Comparison of ENCODE assay signal across 3 cellular contexts in genomic region chr18:32734442-32734841, GRCh38.
TF ChIP-seq lines count a peak whose summit lies in the region.

No MANE protein-coding gene starts in this region.

TF ChIP-seq in A549, 52 proteins besides CTCF, POLR2A, EP300 and RAD21:
- peak; percentile 73 for TF ChIP-seq MAFK (IDR thresholded peaks at IDR 0.05; ENCODE audit: partially characterized antibody)
- no peak for TF ChIP-seq HES2 (IDR thresholded peaks at IDR 0.05)
- no peak for TF ChIP-seq NFE2L2 (conservative IDR thresholded peaks at IDR 0.05; ENCODE audit: low read length)
- TF ChIP-seq BCL3 (IDR thresholded peaks at IDR 0.05), result no peak
- TF ChIP-seq CHD4 (IDR thresholded peaks at IDR 0.05; ENCODE audit: borderline replicate concordance), result no peak

TF ChIP-seq in IMR-90, 13 proteins besides CTCF, POLR2A, EP300 and RAD21:
- TF ChIP-seq BHLHE40 (IDR thresholded peaks at IDR 0.05; ENCODE audit: low read depth, low read length) (no peak), RCOR1 (IDR thresholded peaks at IDR 0.05; ENCODE audit: insufficient replicate concordance, low read length) (no peak), NFE2L2 (IDR thresholded peaks at IDR 0.05; ENCODE audit: low read depth, low read length) (no peak), MAZ (IDR thresholded peaks at IDR 0.05; ENCODE audit: borderline replicate concordance, low read depth, low read length) (no peak), MAFK (IDR thresholded peaks at IDR 0.05; ENCODE audit: low read depth, low read length) (peak; percentile 71)
- TF ChIP-seq, protein P1, sequence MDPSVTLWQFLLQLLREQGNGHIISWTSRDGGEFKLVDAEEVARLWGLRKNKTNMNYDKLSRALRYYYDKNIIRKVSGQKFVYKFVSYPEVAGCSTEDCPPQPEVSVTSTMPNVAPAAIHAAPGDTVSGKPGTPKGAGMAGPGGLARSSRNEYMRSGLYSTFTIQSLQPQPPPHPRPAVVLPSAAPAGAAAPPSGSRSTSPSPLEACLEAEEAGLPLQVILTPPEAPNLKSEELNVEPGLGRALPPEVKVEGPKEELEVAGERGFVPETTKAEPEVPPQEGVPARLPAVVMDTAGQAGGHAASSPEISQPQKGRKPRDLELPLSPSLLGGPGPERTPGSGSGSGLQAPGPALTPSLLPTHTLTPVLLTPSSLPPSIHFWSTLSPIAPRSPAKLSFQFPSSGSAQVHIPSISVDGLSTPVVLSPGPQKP (IDR thresholded peaks at IDR 0.05; ENCODE audit: borderline replicate concordance, low read depth, low read length), result no peak

TF ChIP-seq in H1, 55 proteins besides CTCF, POLR2A, EP300 and RAD21:
- TF ChIP-seq SRF (IDR thresholded peaks at IDR 0.05; ENCODE audit: low read depth, low read length), result no peak
- TF ChIP-seq MAFK (IDR thresholded peaks at IDR 0.05; ENCODE audit: low read depth, low read length), result peak; percentile 32; the same call in 1 of the 2 replicates
